8 cellular contexts compared by ENCODE assay signal in the genomic region with DNA sequence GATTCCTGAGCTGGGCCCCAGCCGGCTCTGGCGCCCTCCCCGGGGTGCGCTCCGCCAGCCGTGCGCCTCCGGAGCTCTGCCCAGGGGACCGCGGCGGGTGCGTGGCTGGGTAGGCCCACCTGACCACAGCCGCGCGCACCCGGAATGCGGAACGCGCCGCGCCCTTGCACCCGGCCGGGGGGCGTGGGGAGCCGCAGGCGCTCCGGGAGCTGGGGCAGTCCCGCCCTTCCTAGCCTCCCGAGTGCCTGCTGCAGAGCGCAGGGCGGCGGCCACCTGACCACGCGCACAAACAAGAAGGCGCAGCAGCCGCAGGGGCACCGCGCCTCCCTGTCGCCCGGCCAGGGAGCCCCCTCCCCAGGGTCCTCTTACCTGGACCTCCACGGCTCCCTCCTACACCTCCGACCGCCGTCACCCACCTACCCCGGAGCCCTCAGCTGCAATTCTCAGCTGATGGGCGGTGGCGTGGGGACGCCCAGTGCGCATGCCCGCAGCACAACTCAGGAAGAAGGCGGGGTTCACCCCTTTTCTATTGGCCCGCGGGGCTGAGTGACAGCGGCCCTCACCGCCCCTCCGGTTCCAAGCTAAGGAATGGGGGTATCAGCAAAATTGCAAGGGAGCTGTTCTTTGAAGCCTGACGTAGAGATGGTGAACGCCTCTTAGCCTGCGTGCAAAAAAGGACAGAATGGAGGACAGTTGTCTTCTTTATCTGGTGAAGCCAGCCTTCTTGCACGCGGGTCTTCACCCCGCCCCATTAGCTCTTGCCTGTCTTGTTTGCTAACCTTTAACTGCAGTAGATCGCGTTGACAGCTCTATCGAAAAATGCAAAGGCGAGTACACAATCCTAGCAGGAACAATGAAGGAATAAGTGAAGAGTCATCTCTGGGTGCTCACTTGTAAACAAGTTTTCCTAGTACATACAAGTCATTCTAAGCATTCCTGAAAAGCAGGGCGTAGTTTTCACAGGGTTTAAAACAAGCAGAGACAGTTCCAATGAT. TPM values are rescaled to one million over a fixed set of nuclear protein-coding genes. Genes with fewer than 3 reads are reported as not detected.
DNase-seq lines count a peak whose midpoint lies in the region; ATAC-seq, FAIRE-seq and TF ChIP-seq lines count a peak whose summit lies in the region.

A gene with protein sequence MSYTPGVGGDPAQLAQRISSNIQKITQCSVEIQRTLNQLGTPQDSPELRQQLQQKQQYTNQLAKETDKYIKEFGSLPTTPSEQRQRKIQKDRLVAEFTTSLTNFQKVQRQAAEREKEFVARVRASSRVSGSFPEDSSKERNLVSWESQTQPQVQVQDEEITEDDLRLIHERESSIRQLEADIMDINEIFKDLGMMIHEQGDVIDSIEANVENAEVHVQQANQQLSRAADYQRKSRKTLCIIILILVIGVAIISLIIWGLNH (minus strand): TSS at position 479 of the 995 bp plus-strand sequence. CDS start 9,586 bp downstream, outside the sequence.

- H3K27ac ChIP-seq in astrocyte (ENCODE audit: low read depth, low read length) (peak within 1 kb of the TSS; percentile 72), right cardiac atrium (ENCODE audit: low read length) (peak within 1 kb of the TSS; percentile 61)

- no peak for TF ChIP-seq CTCF in astrocyte (IDR thresholded peaks at IDR 0.05; ENCODE audit: insufficient read depth, low read depth, low read length)

- H3K27me3 ChIP-seq in astrocyte (ENCODE audit: insufficient read depth, low read length): peaks cover 6% of the 10 kb centered on the region
- H3K27me3 ChIP-seq in right cardiac atrium (ENCODE audit: control insufficient read depth, insufficient read depth): no peaks in the 10 kb centered on the region

- H3K4me1 ChIP-seq in astrocyte (ENCODE audit: insufficient read depth, low read length) (peaks cover 7% of the 10 kb centered on the region), right cardiac atrium (ENCODE audit: control insufficient read depth, insufficient read depth, low read length) (peaks cover 4% of the 10 kb centered on the region)

- peaks cover 14% of the 10 kb centered on the region for H3K4me1 Mint-ChIP-seq in astrocyte (ENCODE audit: low read depth, unreplicated experiment)

- H3K9me3 ChIP-seq in astrocyte (ENCODE audit: insufficient read depth, low read depth, low read length) (no peaks in the 10 kb centered on the region), right cardiac atrium (ENCODE audit: control insufficient read depth, low read length) (no peaks in the 10 kb centered on the region)

- peak; percentile 70 to 77 for DNase-seq in NCI-H1930 (lab: John Stamatoyannopoulos, UW)
- DNase-seq in T-helper 22 cell (ENCODE audit: low read depth): peak; percentile 76
- peak; percentile 74 for DNase-seq in astrocyte (ENCODE audit: low read depth)
- DNase-seq in right cardiac atrium: peak; percentile 93 to 96 (median 95)
- DNase-seq in pulmonary artery endothelial cell (ENCODE audit: low read depth, low spot score): peak; percentile 53
- peak; percentile 94 for DNase-seq in urothelium cell line (ENCODE audit: low spot score)

- H2AFZ ChIP-seq in astrocyte (ENCODE audit: low read depth, low read length): peak within 1 kb of the TSS; percentile 96

- H3K9me3 Mint-ChIP-seq in astrocyte (ENCODE audit: unreplicated experiment): no peaks in the 10 kb centered on the region

- peaks cover 5% of the 10 kb centered on the region for H3K36me3 Mint-ChIP-seq in astrocyte (ENCODE audit: low read depth, unreplicated experiment)

- peak; percentile 90 for TF ChIP-seq POLR2A in GM18505 (IDR thresholded peaks at IDR 0.05; ENCODE audit: borderline replicate concordance, extremely low read depth, insufficient read depth, insufficient read length)

- H3K79me2 ChIP-seq in astrocyte (ENCODE audit: insufficient read depth, low read length): peaks cover 43% of the 10 kb centered on the region

- peaks cover 32% of the 10 kb centered on the region for H4K20me1 ChIP-seq in astrocyte (ENCODE audit: insufficient read depth, low read length)

- H3K4me3 ChIP-seq in astrocyte (ENCODE audit: insufficient read depth, low read depth, low read length) (peak within 1 kb of the TSS; percentile 74), right cardiac atrium (ENCODE audit: low read length) (peak within 1 kb of the TSS; percentile 55)

- intact Hi-C loops in right cardiac atrium (cut with DNase I): no loop called here

- FAIRE-seq in astrocyte (lab: Jason Lieb, UNC) (no peak), urothelium cell line (lab: Jason Lieb, UNC) (peak; percentile 63)

- H3K4me2 ChIP-seq in astrocyte (ENCODE audit: low read length): peak within 1 kb of the TSS; percentile 94

- under 1% methylated on average over 67 of the region's 67 CpGs for WGBS in right cardiac atrium

- H3K27ac Mint-ChIP-seq in astrocyte (ENCODE audit: unreplicated experiment): peak within 1 kb of the TSS; percentile 93

- peaks cover 2% of the 10 kb centered on the region for H3K27me3 Mint-ChIP-seq in astrocyte (ENCODE audit: low read depth, unreplicated experiment)

- ATAC-seq in GM18505 (IDR thresholded peaks at IDR 0.05; ENCODE audit: unreplicated experiment): peak; percentile 87
- peak; percentile 92 for ATAC-seq in HG02938 (IDR thresholded peaks at IDR 0.05; ENCODE audit: unreplicated experiment)
- ATAC-seq in right cardiac atrium: peak; percentile 99

- H3K9ac ChIP-seq in astrocyte (ENCODE audit: low read length): peak within 1 kb of the TSS; percentile 88

- H3K36me3 ChIP-seq in astrocyte (ENCODE audit: insufficient read depth, low read length): no peaks in the 10 kb centered on the region

- peak within 1 kb of the TSS; percentile 97 for H3K4me3 Mint-ChIP-seq in astrocyte (ENCODE audit: unreplicated experiment)

RNA-seq across cellular contexts. Expression of the gene that starts here (rescaled TPM):
- total RNA-seq in astrocyte (60.6 and 62.1 TPM in 2 replicates), right cardiac atrium (10 to 100 TPM; 45.6 to 69.7 (median 62.3) TPM), pulmonary artery endothelial cell (54.1 and 73.0 TPM in 2 replicates)
- polyA plus RNA-seq in right cardiac atrium: 14.2 TPM

Comparison
In these comparisons a context has a peak if more than half of its experiments do, and no peak if none do; other contexts are left out.
1. Peak in every context shown above with its lines: DNase-seq, ATAC-seq, H3K4me3 ChIP-seq and H3K27ac ChIP-seq.